17 cellular contexts compared by ENCODE assay signal in genomic region chr12:97995085-97995484, GRCh38.
A peak's percentile ranks its signal among the peaks of the same experiment; 100 is the strongest.
DNase-seq lines count a peak whose midpoint lies in the region; ATAC-seq and TF ChIP-seq lines count a peak whose summit lies in the region.
"Had no signal": no experiment of that assay in that cellular context is flagged by ENCODE, and none has a peak within 500 bp of the region (broad histone marks: within the 10 kb centered on the region; RNA-seq: fewer than 3 reads in every experiment).

No MANE protein-coding gene starts in this region.

- no peak for TF ChIP-seq EP300 in SK-N-SH (IDR thresholded peaks at IDR 0.05; ENCODE audit: borderline replicate concordance in 1 of 2, low read depth in 1 of 2, low read length in 1 of 2)

- H4K20me1 ChIP-seq in SK-N-SH (ENCODE audit: insufficient read depth) (no peaks in the 10 kb centered on the region), smooth muscle cell (ENCODE audit: low read depth) (no peaks in the 10 kb centered on the region)
- H4K20me1 ChIP-seq: BLaER1 had no signal

- TF ChIP-seq RAD21 in SK-N-SH (IDR thresholded peaks at IDR 0.05; ENCODE audit: low read length): no peak

- ATAC-seq in SK-N-SH treated with all-trans-retinoic acid at 6 μM for 48 hours: no peak
- ATAC-seq in HG02798 (IDR thresholded peaks at IDR 0.05; ENCODE audit: poor library complexity, unreplicated experiment): no peak
- ATAC-seq: CD8-positive, alpha-beta T cell had no signal

- no peaks in the 10 kb centered on the region for H3K27me3 ChIP-seq in SK-N-SH (ENCODE audit: insufficient read depth)
- H3K27me3 ChIP-seq in smooth muscle cell (ENCODE audit: low read depth): no peaks in the 10 kb centered on the region
- H3K27me3 ChIP-seq in trophoblast cell (ENCODE audit: insufficient read depth, low read length): no peaks in the 10 kb centered on the region
- H3K27me3 ChIP-seq: BLaER1 had no signal

- no peak overlapping the region for H3K4me2 ChIP-seq in SK-N-SH
- peak overlapping the region; percentile 33 for H3K4me2 ChIP-seq in smooth muscle cell
- H3K4me2 ChIP-seq in trophoblast cell (ENCODE audit: low read length): no peak overlapping the region
- H3K4me2 ChIP-seq: BLaER1 had no signal

- TF ChIP-seq CTCF in SK-N-SH (IDR thresholded peaks at IDR 0.05): no peak
- TF ChIP-seq CTCF in smooth muscle cell (IDR thresholded peaks at IDR 0.05; ENCODE audit: borderline replicate concordance, insufficient read depth, poor library complexity, severe bottlenecking): no peak

- H4K12ac ChIP-seq in trophoblast cell (ENCODE audit: low read depth, low read length): no peak overlapping the region

- H3K9me2 ChIP-seq in SK-N-SH: no peaks in the 10 kb centered on the region

- no peaks in the 10 kb centered on the region for H3K79me2 ChIP-seq in SK-N-SH (ENCODE audit: insufficient read depth)
- no peaks in the 10 kb centered on the region for H3K79me2 ChIP-seq in smooth muscle cell (ENCODE audit: low read depth)
- no peaks in the 10 kb centered on the region for H3K79me2 ChIP-seq in trophoblast cell (ENCODE audit: control insufficient read depth, insufficient read depth, low read length, poor library complexity)

- H3K27ac ChIP-seq in SK-N-SH (ENCODE audit: low read depth in 2 of 2, low read length in 1 of 2) (no peak overlapping the region), mesodermal cell (ENCODE audit: low read depth, low read length, severe bottlenecking) (peak overlapping the region; percentile 70), smooth muscle cell (ENCODE audit: low read depth) (peak overlapping the region; percentile 79), trophoblast cell (ENCODE audit: low read depth, low read length) (no peak overlapping the region)
- H3K27ac ChIP-seq: 22Rv1, BLaER1, C4-2B had no signal

- H3F3A ChIP-seq in SK-N-SH (replicated peaks; ENCODE audit: insufficient read depth) (no peaks in the 10 kb centered on the region), smooth muscle cell (ENCODE audit: low read depth) (peaks cover 8% of the 10 kb centered on the region)

- H3K23ac ChIP-seq in trophoblast cell (ENCODE audit: low read length): no peak overlapping the region

- H2BK12ac ChIP-seq in trophoblast cell (ENCODE audit: low read length): no peak overlapping the region

- CTCF ChIA-PET in SK-N-SH (lab: Yijun Ruan, JAX): no interaction called here

- no peak overlapping the region for H2BK5ac ChIP-seq in trophoblast cell (ENCODE audit: low read depth, low read length, poor library complexity)

- H3K9ac ChIP-seq in SK-N-SH: no peak overlapping the region
- no peak overlapping the region for H3K9ac ChIP-seq in smooth muscle cell (ENCODE audit: low read depth)
- H3K9ac ChIP-seq in trophoblast cell (ENCODE audit: low read length): no peak overlapping the region
- H3K9ac ChIP-seq: BLaER1 had no signal

- no peak overlapping the region for H2BK120ac ChIP-seq in trophoblast cell (ENCODE audit: insufficient read depth, low read length, poor library complexity)

- no peak overlapping the region for H2AK5ac ChIP-seq in trophoblast cell (ENCODE audit: low read length)

- POLR2A ChIA-PET in SK-N-SH (lab: Yijun Ruan, JAX): no interaction called here

- no peaks in the 10 kb centered on the region for H3K79me1 ChIP-seq in trophoblast cell (ENCODE audit: low read length)

- H3K36me3 ChIP-seq in SK-N-SH (replicated peaks in 1 of 2; ENCODE audit: control insufficient read depth in 1 of 2, insufficient read depth in 2 of 2, low read length in 1 of 2) (no peaks in the 10 kb centered on the region), mesodermal cell (ENCODE audit: control insufficient read depth, insufficient read depth, low read length) (no peaks in the 10 kb centered on the region), smooth muscle cell (ENCODE audit: low read depth) (no peaks in the 10 kb centered on the region), trophoblast cell (ENCODE audit: control insufficient read depth in 1 of 2, insufficient read depth in 2 of 2, low read length in 2 of 2) (no peaks in the 10 kb centered on the region)
- H3K36me3 ChIP-seq: BLaER1, HAP-1 had no signal

- no peak overlapping the region for H3K18ac ChIP-seq in trophoblast cell (ENCODE audit: low read length)

- no peak for DNase-seq in SK-N-SH
- no peak for DNase-seq in smooth muscle cell (lab: John Stamatoyannopoulos, UW; ENCODE audit: unreplicated experiment)
- DNase-seq in trophoblast cell: no peak
- DNase-seq: Caco-2; CD4-positive, CD25-positive, alpha-beta regulatory T cell; CD8-positive, alpha-beta T cell; DMS153; DND-41; GOT3; HFFc6 had no signal

- H3K4me3 ChIP-seq in SK-N-SH (ENCODE audit: low read depth in 2 of 2, low read length in 1 of 2): no peak overlapping the region
- H3K4me3 ChIP-seq in mesodermal cell (ENCODE audit: extremely low read depth, insufficient read depth, low read length, poor library complexity, severe bottlenecking): no peak overlapping the region
- H3K4me3 ChIP-seq in smooth muscle cell: no peak overlapping the region
- no peak overlapping the region for H3K4me3 ChIP-seq in trophoblast cell (ENCODE audit: low read depth, low read length)
- H3K4me3 ChIP-seq: BLaER1, HAP-1 had no signal

- no peak overlapping the region for H2AFZ ChIP-seq in SK-N-SH (ENCODE audit: low read depth)
- no peak overlapping the region for H2AFZ ChIP-seq in smooth muscle cell (ENCODE audit: low read depth)
- H2AFZ ChIP-seq in trophoblast cell (ENCODE audit: insufficient read depth, low read length, poor library complexity): no peak overlapping the region

- no peak overlapping the region for H4K8ac ChIP-seq in trophoblast cell (ENCODE audit: low read depth, low read length)

- no peak overlapping the region for H4K91ac ChIP-seq in trophoblast cell (ENCODE audit: low read depth, low read length)

- no peak overlapping the region for H3K4ac ChIP-seq in trophoblast cell (ENCODE audit: low read depth, low read length)

- H3K4me1 ChIP-seq in SK-N-SH (ENCODE audit: control insufficient read depth in 1 of 2, insufficient read depth in 2 of 2, low read depth in 1 of 2, low read length in 1 of 2) (peaks cover 0 to 2% of the 10 kb centered on the region in 2 experiments; a peak in 1 of 4 replicates), mesodermal cell (ENCODE audit: control insufficient read depth, insufficient read depth, low read length, poor library complexity, severe bottlenecking) (no peaks in the 10 kb centered on the region), smooth muscle cell (ENCODE audit: low read depth) (no peaks in the 10 kb centered on the region), trophoblast cell (ENCODE audit: control insufficient read depth in 1 of 2, insufficient read depth in 2 of 2, low read length in 2 of 2) (no peaks in the 10 kb centered on the region)
- H3K4me1 ChIP-seq: BLaER1, Caco-2, HAP-1 had no signal

- no peak overlapping the region for H3K14ac ChIP-seq in trophoblast cell (ENCODE audit: low read length)

- H3K9me3 ChIP-seq in SK-N-SH: no peaks in the 10 kb centered on the region
- no peaks in the 10 kb centered on the region for H3K9me3 ChIP-seq in mesodermal cell (ENCODE audit: control insufficient read depth, low read length)
- H3K9me3 ChIP-seq in smooth muscle cell (replicated peaks; ENCODE audit: low read depth): no peaks in the 10 kb centered on the region
- H3K9me3 ChIP-seq in trophoblast cell (ENCODE audit: insufficient read depth, low read depth, low read length): no peaks in the 10 kb centered on the region
- H3K9me3 ChIP-seq: Caco-2, HAP-1 had no signal

TF ChIP-seq in SK-N-SH treated with all-trans-retinoic acid at 6 μM for 48 hours, 23 proteins besides CTCF, POLR2A, EP300 and RAD21 (continues in another document):
- no peak for TF ChIP-seq TOX (CRISPR knock-in tag; IDR thresholded peaks at IDR 0.05; ENCODE audit: borderline replicate concordance)

TF ChIP-seq in SK-N-SH, 30 proteins besides CTCF, POLR2A, EP300 and RAD21:
- no peak for TF ChIP-seq ZBTB33 (IDR thresholded peaks at IDR 0.05; ENCODE audit: borderline replicate concordance, low read depth)
- TF ChIP-seq FOXM1 (IDR thresholded peaks at IDR 0.05; ENCODE audit: low read depth): no peak
- no peak for TF ChIP-seq NFIC (IDR thresholded peaks at IDR 0.05; ENCODE audit: borderline replicate concordance)
- no peak for TF ChIP-seq SMC3 (IDR thresholded peaks at IDR 0.05; ENCODE audit: low read depth, low read length)
- no peak for TF ChIP-seq TCF12 (IDR thresholded peaks at IDR 0.05)
- no peak for TF ChIP-seq POLR2AphosphoS5 (IDR thresholded peaks at IDR 0.05; ENCODE audit: low read depth, low read length)

Comparison
In these comparisons a context has a peak if more than half of its experiments do, and no peak if none do; other contexts are left out.
1. H3K27ac ChIP-seq: peak in mesodermal cell (single experiment) and smooth muscle cell (single experiment); none in SK-N-SH (0 of 2) and trophoblast cell (single experiment).